ENCODE assay signal across 13 cellular contexts in genomic region chr10:470339-471003, GRCh38.
DNase-seq lines count a peak whose midpoint lies in the region; ATAC-seq and TF ChIP-seq lines count a peak whose summit lies in the region.
"Had no signal": no experiment of that assay in that cellular context is flagged by ENCODE, and none has a peak within 500 bp of the region (broad histone marks: within the 10 kb centered on the region; RNA-seq: fewer than 3 reads in every experiment).

No MANE protein-coding gene starts in this region.

- CTCF ChIA-PET in activated CD4-positive, alpha-beta memory T cell treated with anti-CD3 and anti-CD28 coated beads for 36 hours (lab: Charles Lee), result no interaction called here
- CTCF ChIA-PET in Caco-2 (lab: Charles Lee) (no interaction called here), HEK293T (lab: Yijun Ruan, JAX) (no interaction called here)

- peak; percentile 32 for DNase-seq in Karpas-422
- peak; percentile 66 for DNase-seq in activated CD4-positive, alpha-beta memory T cell treated with anti-CD3 and anti-CD28 coated beads for 36 hours
- no peak for DNase-seq in activated naive CD4-positive, alpha-beta T cell treated with anti-CD3 and anti-CD28 coated beads, Interleukin-2, amount 50 U/mL, for 72 hours (ENCODE audit: low spot score in 2 of 2)
- peak; percentile 57 for DNase-seq in osteocyte (ENCODE audit: extremely low spot score, unreplicated experiment)
- DNase-seq in activated T-helper 2 cell treated with anti-CD3 and anti-CD28 coated beads, Interferon-gamma antibody, Interleukin-2, Interleukin-4, amounts not matched to agents 10 μg/mL and 5 μg/mL and 100 μg/mL, durations not matched to agents 14 hours and 24 hours and 36 hours (ENCODE audit: low spot score), result no peak
- no peak for DNase-seq in Caco-2
- no peak for DNase-seq in NCI-H1417 treated with DMSO at 0.1 percent for 48 hours (lab: John Stamatoyannopoulos, UW)
- no peak for DNase-seq in HEK293T (ENCODE audit: extremely low spot score)
- DNase-seq: dorsolateral prefrontal cortex, foreskin fibroblast, mesendoderm had no signal

- intact Hi-C loops in activated CD4-positive, alpha-beta memory T cell treated with anti-CD3 and anti-CD28 coated beads for 36 hours (cut with micrococcal nuclease), result no loop called here
- intact Hi-C loops in activated T-helper 2 cell treated with anti-CD3 and anti-CD28 coated beads, Interferon-gamma antibody, Interleukin-2, Interleukin-4, amounts not matched to agents 10 μg/mL and 5 μg/mL and 100 μg/mL, durations not matched to agents 14 hours and 24 hours and 36 hours (cut with micrococcal nuclease), result no loop called here
- intact Hi-C loops in Caco-2 (cut with micrococcal nuclease; ENCODE audit: unreplicated experiment), result no loop called here

- H4K20me1 ChIP-seq in Karpas-422 (ENCODE audit: insufficient read depth, low read depth, low read length), result no peaks in the 10 kb centered on the region

- peaks cover 22% of the 10 kb centered on the region for H3K4me1 Mint-ChIP-seq in activated CD4-positive, alpha-beta memory T cell treated with anti-CD3 and anti-CD28 coated beads for 36 hours (ENCODE audit: low read depth)
- H3K4me1 Mint-ChIP-seq in osteocyte (ENCODE audit: unreplicated experiment) (no peaks in the 10 kb centered on the region), Caco-2 (ENCODE audit: low read depth, unreplicated experiment) (no peaks in the 10 kb centered on the region)
- H3K4me1 Mint-ChIP-seq in activated T-helper 2 cell treated with anti-CD3 and anti-CD28 coated beads, Interferon-gamma antibody, Interleukin-2, Interleukin-4, amounts not matched to agents 10 μg/mL and 5 μg/mL and 100 μg/mL, durations not matched to agents 14 hours and 24 hours and 36 hours (ENCODE audit: low read depth), result peaks cover 10% of the 10 kb centered on the region
- H3K4me1 Mint-ChIP-seq: WTC11 had no signal

- no peaks in the 10 kb centered on the region for H3K9me2 ChIP-seq in Karpas-422 (replicated peaks; ENCODE audit: insufficient read depth, low read length)

- peaks cover 8% of the 10 kb centered on the region for H3K9me3 Mint-ChIP-seq in activated CD4-positive, alpha-beta memory T cell treated with anti-CD3 and anti-CD28 coated beads for 36 hours
- peaks cover 11 to 23% of the 10 kb centered on the region in 2 donors for H3K9me3 Mint-ChIP-seq in activated naive CD4-positive, alpha-beta T cell treated with anti-CD3 and anti-CD28 coated beads, Interleukin-2, amount 50 U/mL, for 72 hours
- H3K9me3 Mint-ChIP-seq in osteocyte (ENCODE audit: unreplicated experiment), result no peaks in the 10 kb centered on the region
- no peaks in the 10 kb centered on the region for H3K9me3 Mint-ChIP-seq in activated T-helper 2 cell treated with anti-CD3 and anti-CD28 coated beads, Interferon-gamma antibody, Interleukin-2, Interleukin-4, amounts not matched to agents 10 μg/mL and 5 μg/mL and 100 μg/mL, durations not matched to agents 14 hours and 24 hours and 36 hours
- H3K9me3 Mint-ChIP-seq in Caco-2 (ENCODE audit: unreplicated experiment), result no peaks in the 10 kb centered on the region
- H3K9me3 Mint-ChIP-seq: WTC11 had no signal

- no peak overlapping the region for H3K4me2 ChIP-seq in Karpas-422 (ENCODE audit: low read depth, low read length, poor library complexity, severe bottlenecking)

- H3K27me3 Mint-ChIP-seq in activated CD4-positive, alpha-beta memory T cell treated with anti-CD3 and anti-CD28 coated beads for 36 hours, result no peaks in the 10 kb centered on the region
- no peaks in the 10 kb centered on the region for H3K27me3 Mint-ChIP-seq in osteocyte (ENCODE audit: unreplicated experiment)
- H3K27me3 Mint-ChIP-seq in activated T-helper 2 cell treated with anti-CD3 and anti-CD28 coated beads, Interferon-gamma antibody, Interleukin-2, Interleukin-4, amounts not matched to agents 10 μg/mL and 5 μg/mL and 100 μg/mL, durations not matched to agents 14 hours and 24 hours and 36 hours (ENCODE audit: low read depth), result no peaks in the 10 kb centered on the region
- H3K27me3 Mint-ChIP-seq in Caco-2 (ENCODE audit: insufficient read depth, unreplicated experiment), result no peaks in the 10 kb centered on the region

- H2AFZ ChIP-seq in Karpas-422 (ENCODE audit: low read length), result no peak overlapping the region

- no peaks in the 10 kb centered on the region for H3K9me3 ChIP-seq in Karpas-422 (ENCODE audit: low read length)
- no peaks in the 10 kb centered on the region for H3K9me3 ChIP-seq in Caco-2
- H3K9me3 ChIP-seq: vagina had no signal

- no peak overlapping the region for H3K27ac Mint-ChIP-seq in activated CD4-positive, alpha-beta memory T cell treated with anti-CD3 and anti-CD28 coated beads for 36 hours
- no peak overlapping the region for H3K27ac Mint-ChIP-seq in activated naive CD4-positive, alpha-beta T cell treated with anti-CD3 and anti-CD28 coated beads, Interleukin-2, amount 50 U/mL, for 72 hours
- H3K27ac Mint-ChIP-seq in osteocyte (ENCODE audit: unreplicated experiment) (no peak overlapping the region), Caco-2 (ENCODE audit: unreplicated experiment) (no peak overlapping the region)
- no peak overlapping the region for H3K27ac Mint-ChIP-seq in activated T-helper 2 cell treated with anti-CD3 and anti-CD28 coated beads, Interferon-gamma antibody, Interleukin-2, Interleukin-4, amounts not matched to agents 10 μg/mL and 5 μg/mL and 100 μg/mL, durations not matched to agents 14 hours and 24 hours and 36 hours
- H3K27ac Mint-ChIP-seq: WTC11 had no signal

- no peak overlapping the region for H3K9ac ChIP-seq in Karpas-422 (ENCODE audit: low read length)

- POLR2A ChIA-PET in activated CD4-positive, alpha-beta memory T cell treated with anti-CD3 and anti-CD28 coated beads for 36 hours (lab: Charles Lee), result no interaction called here
- POLR2A ChIA-PET in Caco-2 (lab: Charles Lee) (no interaction called here), HEK293T (lab: Yijun Ruan, JAX) (no interaction called here)

- H3K36me3 Mint-ChIP-seq in activated CD4-positive, alpha-beta memory T cell treated with anti-CD3 and anti-CD28 coated beads for 36 hours, result no peaks in the 10 kb centered on the region
- H3K36me3 Mint-ChIP-seq in activated naive CD4-positive, alpha-beta T cell treated with anti-CD3 and anti-CD28 coated beads, Interleukin-2, amount 50 U/mL, for 72 hours, result peaks cover 6 to 28% of the 10 kb centered on the region in 2 donors
- peaks cover 31% of the 10 kb centered on the region for H3K36me3 Mint-ChIP-seq in osteocyte (ENCODE audit: unreplicated experiment)
- peaks cover 5% of the 10 kb centered on the region for H3K36me3 Mint-ChIP-seq in activated T-helper 2 cell treated with anti-CD3 and anti-CD28 coated beads, Interferon-gamma antibody, Interleukin-2, Interleukin-4, amounts not matched to agents 10 μg/mL and 5 μg/mL and 100 μg/mL, durations not matched to agents 14 hours and 24 hours and 36 hours (ENCODE audit: low read depth)
- no peaks in the 10 kb centered on the region for H3K36me3 Mint-ChIP-seq in Caco-2 (ENCODE audit: insufficient read depth, unreplicated experiment)

- TF ChIP-seq CTCF in osteocyte (IDR thresholded peaks at IDR 0.05), result no peak
- no peak for TF ChIP-seq CTCF in Caco-2 (IDR thresholded peaks at IDR 0.05; ENCODE audit: insufficient read depth in 1 of 2, low read depth in 1 of 2, low read length in 1 of 2, severe bottlenecking in 1 of 2, unreplicated experiment in 1 of 2)

- H3K4me1 ChIP-seq in Karpas-422 (ENCODE audit: low read length) (no peaks in the 10 kb centered on the region), Caco-2 (no peaks in the 10 kb centered on the region)
- H3K4me1 ChIP-seq: vagina had no signal

- ATAC-seq in activated naive CD4-positive, alpha-beta T cell treated with anti-CD3 and anti-CD28 coated beads, Interleukin-2, amount 50 U/mL, for 72 hours, result peak; percentile 53 to 72
- ATAC-seq: WTC11 had no signal

- no TSS peak for BruUV-seq in Caco-2 (replicated peaks; lab: Mats Ljungman, UMichigan)

- H3K79me2 ChIP-seq in Karpas-422 (ENCODE audit: low read length), result no peaks in the 10 kb centered on the region

- H3K36me3 ChIP-seq in Karpas-422 (ENCODE audit: insufficient read depth, low read length) (no peaks in the 10 kb centered on the region), Caco-2 (ENCODE audit: control insufficient read depth, insufficient read depth, low read length) (no peaks in the 10 kb centered on the region)

- H3K4me3 ChIP-seq in Karpas-422 (ENCODE audit: low read length) (no peak overlapping the region), Caco-2 (ENCODE audit: low read depth, low read length) (no peak overlapping the region)
- H3K4me3 ChIP-seq: dorsolateral prefrontal cortex, vagina had no signal

- H3K4me3 Mint-ChIP-seq in activated CD4-positive, alpha-beta memory T cell treated with anti-CD3 and anti-CD28 coated beads for 36 hours, result peak overlapping the region; percentile 53
- no peak overlapping the region for H3K4me3 Mint-ChIP-seq in osteocyte (ENCODE audit: unreplicated experiment)
- H3K4me3 Mint-ChIP-seq in activated T-helper 2 cell treated with anti-CD3 and anti-CD28 coated beads, Interferon-gamma antibody, Interleukin-2, Interleukin-4, amounts not matched to agents 10 μg/mL and 5 μg/mL and 100 μg/mL, durations not matched to agents 14 hours and 24 hours and 36 hours (ENCODE audit: low read depth), result no peak overlapping the region
- no peak overlapping the region for H3K4me3 Mint-ChIP-seq in Caco-2 (ENCODE audit: unreplicated experiment)
- H3K4me3 Mint-ChIP-seq: WTC11 had no signal

- H3K27ac ChIP-seq in Karpas-422 (ENCODE audit: low read length), result no peak overlapping the region
- H3K27ac ChIP-seq: dorsolateral prefrontal cortex, vagina had no signal

- H3K27me3 ChIP-seq in Karpas-422 (ENCODE audit: low read length) (no peaks in the 10 kb centered on the region), Caco-2 (replicated peaks; ENCODE audit: control insufficient read depth, insufficient read depth, low read length) (no peaks in the 10 kb centered on the region)
- H3K27me3 ChIP-seq: dorsolateral prefrontal cortex, vagina had no signal

TF ChIP-seq in HEK293T, 16 proteins besides CTCF, POLR2A, EP300 and RAD21:
- no peak for TF ChIP-seq FOXM1 (IDR thresholded peaks at IDR 0.05; ENCODE audit: borderline replicate concordance)
- TF ChIP-seq ARNT (IDR thresholded peaks at IDR 0.05), result no peak
- TF ChIP-seq HDGF (IDR thresholded peaks at IDR 0.05; ENCODE audit: borderline replicate concordance), result no peak
- TF ChIP-seq LEF1 (IDR thresholded peaks at IDR 0.05; ENCODE audit: borderline replicate concordance), result no peak

Comparison
In these comparisons a context has a peak if more than half of its experiments do, and no peak if none do; other contexts are left out.
1. DNase-seq: peak in Karpas-422 (single experiment), activated CD4-positive, alpha-beta memory T cell treated with anti-CD3 and anti-CD28 coated beads for 36 hours (single experiment) and osteocyte (single experiment); none in activated naive CD4-positive, alpha-beta T cell treated with anti-CD3 and anti-CD28 coated beads, Interleukin-2, amount 50 U/mL, for 72 hours (0 of 2), activated T-helper 2 cell treated with anti-CD3 and anti-CD28 coated beads, Interferon-gamma antibody, Interleukin-2, Interleukin-4, amounts not matched to agents 10 μg/mL and 5 μg/mL and 100 μg/mL, durations not matched to agents 14 hours and 24 hours and 36 hours (single experiment), Caco-2 (0 of 2), NCI-H1417 treated with DMSO at 0.1 percent for 48 hours (single experiment) and HEK293T (single experiment).